ENCODE assay signal across 12 cellular contexts in genomic region chr1:53368314-53369033, GRCh38. TPM values are rescaled to one million over a fixed set of nuclear protein-coding genes. Genes with fewer than 3 reads are reported as not detected.
A peak's percentile ranks its signal among the peaks of the same experiment; 100 is the strongest.
DNase-seq lines count a peak whose midpoint lies in the region; ATAC-seq, FAIRE-seq and TF ChIP-seq lines count a peak whose summit lies in the region.
"Had no signal": no experiment of that assay in that cellular context is flagged by ENCODE, and none has a peak within 500 bp of the region (broad histone marks: within the 10 kb centered on the region; RNA-seq: fewer than 3 reads in every experiment).

No MANE protein-coding gene starts in this region.

- H4K20me1 ChIP-seq in K562 (replicated peaks; ENCODE audit: control insufficient read depth, insufficient read depth, low read length): peaks cover 6% of the 10 kb centered on the region

- CTCF ChIA-PET in K562 (lab: Yijun Ruan, JAX; ENCODE audit: low intra/inter-chr PET ratio): interaction anchor here (0.7 kb wide), 1 partner anchor 30 kb away, joined by 3 read pairs; no protein-coding TSS in a partner anchor

- peaks cover 14 to 40% (median 26%) of the 10 kb centered on the region in 4 donors for H3K4me1 Mint-ChIP-seq in naive thymus-derived CD8-positive, alpha-beta T cell

- H3K4me2 ChIP-seq in K562 (ENCODE audit: insufficient read depth, low read length): no peak overlapping the region

- WGBS in K562 (ENCODE audit: insufficient coverage, low coverage, missing lambda C conversion rate): 31% methylated on average over 12 of the region's 14 CpGs

- H3K27me3 ChIP-seq in K562 (ENCODE audit: control insufficient read depth in 2 of 2, insufficient read depth in 2 of 2, low read length in 2 of 2): peaks cover 6 to 30% of the 10 kb centered on the region in 2 experiments
- H3K27me3 ChIP-seq: MG63 had no signal

- DNase-seq in NCI-H2081 (lab: John Stamatoyannopoulos, UW) (peak; percentile 39 to 50), NCI-H2081 treated with DMSO at 0.1 percent for 48 hours (lab: John Stamatoyannopoulos, UW) (no peak), NCI-H69 (lab: John Stamatoyannopoulos, UW) (peak; percentile 71), K562 (ENCODE audit: extremely low read depth in 1 of 4, low spot score in 3 of 4) (no peak), HuH-7.5 (ENCODE audit: low spot score) (no peak), SW480 (ENCODE audit: low spot score) (no peak), NCI-H2196 (lab: John Stamatoyannopoulos, UW; ENCODE audit: unreplicated experiment) (no peak)
- DNase-seq in naive thymus-derived CD8-positive, alpha-beta T cell: no peak
- DNase-seq: foreskin fibroblast, MG63, SW 1271 had no signal

- intact Hi-C loops in K562 (cut with micrococcal nuclease): loop anchor here (2.0 kb wide), 1 partner anchor 42 kb away; no protein-coding TSS in a partner anchor

- TF ChIP-seq POLR2A in K562 (conservative IDR thresholded peaks at IDR 0.05): no peak

- peak overlapping the region in 1 of 2 experiments; percentile 67; a peak in 1 of 4 replicates for H3K9ac ChIP-seq in K562 (ENCODE audit: insufficient read depth in 1 of 2, low read depth in 2 of 2, low read length in 2 of 2)

- H3K4me1 ChIP-seq in K562 (replicated peaks in 1 of 2; ENCODE audit: control insufficient read depth in 2 of 2, insufficient read depth in 2 of 2, low read length in 2 of 2): peaks cover 20 to 34% of the 10 kb centered on the region in 2 experiments

- H3K36me3 ChIP-seq in K562 (ENCODE audit: control insufficient read depth, insufficient read depth, low read length): no peaks in the 10 kb centered on the region
- H3K36me3 ChIP-seq: MG63 had no signal

- H3K27ac ChIP-seq in K562 (ENCODE audit: extremely low read depth, low read depth, low read length): no peak overlapping the region

- POLR2A ChIA-PET in K562 (lab: Yijun Ruan, JAX): interaction anchor here (0.5 to 2.1 kb wide), 5 partner anchors 16 to 72 kb away, joined by 3 to 5 read pairs (median 3); no protein-coding TSS in a partner anchor
- POLR2A ChIA-PET in naive thymus-derived CD8-positive, alpha-beta T cell (lab: Charles Lee): interaction anchor here (0.6 to 1.3 kb wide), 3 partner anchors 10 to 45 kb away, joined by 4 read pairs; no protein-coding TSS in a partner anchor

- peaks cover 6% of the 10 kb centered on the region for H3K9me1 ChIP-seq in K562 (ENCODE audit: control insufficient read depth, insufficient read depth, low read length)

- in situ Hi-C loops in K562 (cut with MboI): no loop called here

- H3K4me3 ChIP-seq in K562: no peak overlapping the region
- H3K4me3 ChIP-seq: MG63 had no signal

- no peak for TF ChIP-seq EP300 in K562 (IDR thresholded peaks at IDR 0.05; ENCODE audit: low read length)

- H3K79me2 ChIP-seq in K562 (ENCODE audit: control insufficient read depth, insufficient read depth, low read length): no peaks in the 10 kb centered on the region

- ATAC-seq in K562: no peak
- no peak for ATAC-seq in naive thymus-derived CD8-positive, alpha-beta T cell

- BruUV-seq in K562 (replicated peaks; lab: Mats Ljungman, UMichigan): no TSS peak

- H3K4me3 Mint-ChIP-seq in naive thymus-derived CD8-positive, alpha-beta T cell: peak overlapping the region; percentile 80 to 95 (median 88)

- no peak for FAIRE-seq in K562 (lab: Jason Lieb, UNC)
- FAIRE-seq: A204.1 had no signal

- no peaks in the 10 kb centered on the region for H3K36me3 Mint-ChIP-seq in naive thymus-derived CD8-positive, alpha-beta T cell

- TF ChIP-seq RAD21 in K562 (CRISPR knock-in tag; conservative IDR thresholded peaks at IDR 0.05 in 1 of 2, IDR thresholded peaks at IDR 0.05 in 1 of 2): no peak

- no peaks in the 10 kb centered on the region for H3K9me3 ChIP-seq in K562 (replicated peaks; ENCODE audit: control insufficient read depth, insufficient read depth, low read depth, low read length)
- H3K9me3 ChIP-seq: MG63 had no signal

- peak overlapping the region; percentile 86 to 96 (median 92) for H3K27ac Mint-ChIP-seq in naive thymus-derived CD8-positive, alpha-beta T cell

- no peak overlapping the region for H2AFZ ChIP-seq in K562 (ENCODE audit: low read depth, low read length)

- no peaks in the 10 kb centered on the region for H3K27me3 Mint-ChIP-seq in naive thymus-derived CD8-positive, alpha-beta T cell

- TF ChIP-seq CTCF in K562 (IDR thresholded peaks at IDR 0.05 in 2 of 3, conservative IDR thresholded peaks at IDR 0.05 in 1 of 3; ENCODE audit: insufficient read depth in 2 of 3, low read depth in 1 of 3, low read length in 3 of 3): no peak

- H3K9me3 Mint-ChIP-seq in naive thymus-derived CD8-positive, alpha-beta T cell: no peaks in the 10 kb centered on the region

TF ChIP-seq in K562, 482 proteins besides CTCF, POLR2A, EP300 and RAD21 (continues in another document):
- TF ChIP-seq ZBTB33 (CRISPR knock-in tag; IDR thresholded peaks at IDR 0.05) (no peak), ADNP (tag; IDR thresholded peaks at IDR 0.05) (peak; percentile 47), MTA3 (IDR thresholded peaks at IDR 0.05; ENCODE audit: borderline replicate concordance) (0 out of 2 replicates have a peak, but pooled peaks have one; percentile 33), HCFC1 (IDR thresholded peaks at IDR 0.05; ENCODE audit: low read depth, low read length) (no peak), STAT6 (CRISPR knock-in tag; IDR thresholded peaks at IDR 0.05) (no peak), POLR3A (IDR thresholded peaks at IDR 0.05; ENCODE audit: borderline replicate concordance, extremely low read depth, insufficient read depth, insufficient read length) (no peak), TFAP4 (CRISPR knock-in tag; IDR thresholded peaks at IDR 0.05; ENCODE audit: borderline replicate concordance) (no peak; the same call in 1 of the 2 replicates)

RNA-seq across cellular contexts. Expression of gene LRP8, which starts 40.6 kb away (rescaled TPM):
- total RNA-seq in K562 (2011; cell fraction: chromatin; rRNA removed; ENCODE audit: low replicate concordance): 204 and 345 TPM in 2 replicates
- 194 and 216 TPM in 2 replicates for total RNA-seq in K562 (2011; cell fraction: nucleolus; rRNA removed)
- total RNA-seq in K562 (2011; cell fraction: nucleoplasm; rRNA removed): 168 and 198 TPM in 2 replicates
- total RNA-seq in K562 (2014; rRNA removed) (24.2 and 27.6 TPM in 2 replicates), K562 (2014; rRNA removed; fragmentation: Illumina TruSeq; extraction: Trizol) (27.5 and 29.1 TPM in 2 replicates), K562 (2015; rRNA removed; fragmentation: Illumina TruSeq; extraction: Trizol) (35.3 and 35.9 TPM in 2 replicates), K562 (2021) (34.3 and 42.7 TPM in 2 replicates)
- polyA plus RNA-seq in K562 (2011; rRNA removed) (56.1 and 81.1 TPM in 2 replicates), K562 (2014; fragmentation: Illumina TruSeq; extraction: Trizol) (41.4 and 44.4 TPM in 2 replicates), K562 (2014; fragmentation: Nextera tagmentation; extraction: Ambion mirVana) (1 to 10 TPM; 7.1 to 8.8 TPM), K562 (2014; rRNA removed) (31.3 and 35.3 TPM in 2 replicates)
- 51.8 and 56.8 TPM in 2 replicates for polyA plus RNA-seq in K562 (2011; cell fraction: cytosol; rRNA removed)
- polyA plus RNA-seq in K562 (2011; cell fraction: nucleus; rRNA removed): 300 and 376 TPM in 2 replicates
- polyA plus RNA-seq in K562 (2012): 19.3 and 23.5 TPM in 2 replicates
- polyA minus RNA-seq in K562 (2011; rRNA and poly(A)+ RNA removed): 90.5 and 95.8 TPM in 2 replicates
- 33.8 and 37.6 TPM in 2 replicates for polyA minus RNA-seq in K562 (2011; cell fraction: cytosol; rRNA and poly(A)+ RNA removed)
- 90.9 and 98.3 TPM in 2 replicates for polyA minus RNA-seq in K562 (2011; cell fraction: nucleus; rRNA and poly(A)+ RNA removed)
- total RNA-seq in naive thymus-derived CD8-positive, alpha-beta T cell: 10 to 100 TPM; 11.4 to 11.7 TPM
- 1 to 10 TPM in 2 of 3 donors, under 1 TPM in 1; 0.75 to 1.4 (median 1.3) TPM for polyA plus RNA-seq in naive thymus-derived CD8-positive, alpha-beta T cell

Comparison
In these comparisons a context has a peak if more than half of its experiments do, and no peak if none do; other contexts are left out.
1. DNase-seq: peak in NCI-H2081 (2 of 2) and NCI-H69 (single experiment); none in NCI-H2081 treated with DMSO at 0.1 percent for 48 hours (single experiment), K562 (0 of 4), naive thymus-derived CD8-positive, alpha-beta T cell (0 of 10), HuH-7.5 (single experiment), SW480 (single experiment) and NCI-H2196 (single experiment).